ENCODE assay signal across 17 cellular contexts in genomic region chr2:32678825-32679224, GRCh38. TPM values are rescaled to one million over a fixed set of nuclear protein-coding genes. Genes with fewer than 3 reads are reported as not detected.
A peak's percentile ranks its signal among the peaks of the same experiment; 100 is the strongest.
DNase-seq lines count a peak whose midpoint lies in the region; ATAC-seq and TF ChIP-seq lines count a peak whose summit lies in the region.
"Had no signal": no experiment of that assay in that cellular context is flagged by ENCODE, and none has a peak within 500 bp of the region (broad histone marks: within the 10 kb centered on the region; RNA-seq: fewer than 3 reads in every experiment).

No MANE protein-coding gene starts in this region.

- H3K36me3 ChIP-seq in PC-3 (ENCODE audit: low read depth, low read length) = peaks cover 7% of the 10 kb centered on the region; the same call in 1 of the 2 replicates

- no peaks in the 10 kb centered on the region for H3K4me1 Mint-ChIP-seq in progenitor cell of endocrine pancreas (ENCODE audit: low read depth)
- H3K4me1 Mint-ChIP-seq in activated CD4-positive, alpha-beta T cell treated with anti-CD3 and anti-CD28 coated beads for 36 hours = no peaks in the 10 kb centered on the region
- H3K4me1 Mint-ChIP-seq: activated naive CD4-positive, alpha-beta T cell treated with anti-CD3 and anti-CD28 coated beads, Interleukin-2, amount 10 ng/mL, durations not matched to agents 7 days and 5 days had no signal

- peak; percentile 63 for ATAC-seq in PC-3
- no peak for ATAC-seq in activated CD4-positive, alpha-beta T cell treated with anti-CD3 and anti-CD28 coated beads for 36 hours
- ATAC-seq in GM19328 (IDR thresholded peaks at IDR 0.05; ENCODE audit: unreplicated experiment) = no peak
- no peak for ATAC-seq in GM18907 (IDR thresholded peaks at IDR 0.05; ENCODE audit: unreplicated experiment)
- ATAC-seq: Panc1 had no signal

- H3K9me2 ChIP-seq in PC-3 (replicated peaks; ENCODE audit: low read length) = no peaks in the 10 kb centered on the region

- no peaks in the 10 kb centered on the region for H3K79me2 ChIP-seq in PC-3 (ENCODE audit: low read length)

- no peak overlapping the region for H2AFZ ChIP-seq in PC-3 (ENCODE audit: low read length)

- no peaks in the 10 kb centered on the region for H4K20me1 ChIP-seq in PC-3 (ENCODE audit: low read length)

- intact Hi-C loops in PC-3 (cut with micrococcal nuclease) = no loop called here
- intact Hi-C loops in activated CD4-positive, alpha-beta T cell treated with anti-CD3 and anti-CD28 coated beads for 36 hours (cut with DNase I, micrococcal nuclease) = no loop called here

- no peaks in the 10 kb centered on the region for H3K27me3 ChIP-seq in PC-3 (ENCODE audit: low read length)

- H3K9me3 Mint-ChIP-seq in progenitor cell of endocrine pancreas (ENCODE audit: low read depth) = no peaks in the 10 kb centered on the region
- no peaks in the 10 kb centered on the region for H3K9me3 Mint-ChIP-seq in activated CD4-positive, alpha-beta T cell treated with anti-CD3 and anti-CD28 coated beads for 36 hours (ENCODE audit: low read depth)
- H3K9me3 Mint-ChIP-seq: activated naive CD4-positive, alpha-beta T cell treated with anti-CD3 and anti-CD28 coated beads, Interleukin-2, amount 10 ng/mL, durations not matched to agents 7 days and 5 days; CD4-positive, CD25-positive, alpha-beta regulatory T cell; central memory CD8-positive, alpha-beta T cell had no signal

- POLR2A ChIA-PET in PC-3 (lab: Charles Lee; ENCODE audit: unreplicated experiment) = interaction anchor here (0.6 kb wide), 1 partner anchor 15 kb away, joined by 3 read pairs; no protein-coding TSS in a partner anchor
- POLR2A ChIA-PET in activated CD4-positive, alpha-beta T cell treated with anti-CD3 and anti-CD28 coated beads for 36 hours (lab: Charles Lee) = interaction anchor here (0.6 kb wide), 2 partner anchors 458 to 615 kb away, joined by 3 read pairs; partner anchors contain the start of gene SPAST

- no peaks in the 10 kb centered on the region for H3F3A ChIP-seq in PC-3 (ENCODE audit: low read length, unreplicated experiment)

- BruUV-seq in PC-3 (replicated peaks; lab: Mats Ljungman, UMichigan) = no TSS peak

- TF ChIP-seq CTCF in PC-3 (conservative IDR thresholded peaks at IDR 0.05; ENCODE audit: low read depth, low read length) (no peak), progenitor cell of endocrine pancreas (IDR thresholded peaks at IDR 0.05; ENCODE audit: unreplicated experiment) (no peak)

- no peaks in the 10 kb centered on the region for H3K4me1 ChIP-seq in PC-3 (ENCODE audit: insufficient read depth, low read length)

- H3K9ac ChIP-seq in PC-3 (ENCODE audit: low read length) = no peak overlapping the region

- no peak overlapping the region for H3K27ac ChIP-seq in PC-3 (ENCODE audit: low read length)

- H3K4me2 ChIP-seq in PC-3 (ENCODE audit: low read length) = no peak overlapping the region

- CTCF ChIA-PET in PC-3 (lab: Charles Lee) = interaction anchor here (0.7 kb wide), 1 partner anchor 355 kb away, joined by 3 read pairs; no protein-coding TSS in a partner anchor
- CTCF ChIA-PET in activated CD4-positive, alpha-beta T cell treated with anti-CD3 and anti-CD28 coated beads for 36 hours (lab: Charles Lee) = interaction anchor here (0.6 kb wide), 1 partner anchor 29 kb away, joined by 3 read pairs; no protein-coding TSS in a partner anchor

- peak overlapping the region; percentile 47 for H3K27ac Mint-ChIP-seq in progenitor cell of endocrine pancreas
- no peak overlapping the region for H3K27ac Mint-ChIP-seq in activated CD4-positive, alpha-beta T cell treated with anti-CD3 and anti-CD28 coated beads for 36 hours
- H3K27ac Mint-ChIP-seq: activated naive CD4-positive, alpha-beta T cell treated with anti-CD3 and anti-CD28 coated beads, Interleukin-2, amount 10 ng/mL, durations not matched to agents 7 days and 5 days; CD4-positive, CD25-positive, alpha-beta regulatory T cell had no signal

- DNase-seq in GM03348 (ENCODE audit: low spot score) (peak; percentile 30), PC-3 (peak; percentile 15), dermis blood vessel endothelial cell (peak; percentile 72), progenitor cell of endocrine pancreas (ENCODE audit: low spot score, unreplicated experiment) (no peak)
- no peak for DNase-seq in activated CD4-positive, alpha-beta T cell treated with anti-CD3 and anti-CD28 coated beads for 48 hours
- DNase-seq in activated CD4-positive, alpha-beta T cell treated with anti-CD3 and anti-CD28 coated beads for 36 hours = no peak
- DNase-seq: activated CD4-positive, CD25-positive, alpha-beta regulatory T cell; activated CD8-positive, alpha-beta memory T cell treated with anti-CD3 and anti-CD28 coated beads, Interleukin-2, amount 50 U/mL, for 48 hours; activated naive CD4-positive, alpha-beta T cell treated with anti-CD3 and anti-CD28 coated beads, Interleukin-2, amount 10 ng/mL, durations not matched to agents 7 days and 5 days; CD4-positive, CD25-positive, alpha-beta regulatory T cell; hypothalamus; NCI-H2029; NCI-H526 had no signal

- no peaks in the 10 kb centered on the region for H3K27me3 Mint-ChIP-seq in progenitor cell of endocrine pancreas
- H3K27me3 Mint-ChIP-seq in activated CD4-positive, alpha-beta T cell treated with anti-CD3 and anti-CD28 coated beads for 36 hours = no peaks in the 10 kb centered on the region
- H3K27me3 Mint-ChIP-seq: activated naive CD4-positive, alpha-beta T cell treated with anti-CD3 and anti-CD28 coated beads, Interleukin-2, amount 10 ng/mL, durations not matched to agents 7 days and 5 days; CD4-positive, CD25-positive, alpha-beta regulatory T cell; central memory CD8-positive, alpha-beta T cell had no signal

- no peak overlapping the region for H3K4me3 ChIP-seq in PC-3 (ENCODE audit: low read length)

- no peaks in the 10 kb centered on the region for H3K9me3 ChIP-seq in PC-3 (ENCODE audit: low read length)

- H3K4me3 Mint-ChIP-seq in progenitor cell of endocrine pancreas (ENCODE audit: low read depth) = no peak overlapping the region
- no peak overlapping the region for H3K4me3 Mint-ChIP-seq in activated CD4-positive, alpha-beta T cell treated with anti-CD3 and anti-CD28 coated beads for 36 hours
- H3K4me3 Mint-ChIP-seq: activated naive CD4-positive, alpha-beta T cell treated with anti-CD3 and anti-CD28 coated beads, Interleukin-2, amount 10 ng/mL, durations not matched to agents 7 days and 5 days; CD4-positive, CD25-positive, alpha-beta regulatory T cell; central memory CD8-positive, alpha-beta T cell had no signal

- peaks cover 7% of the 10 kb centered on the region for H3K36me3 Mint-ChIP-seq in progenitor cell of endocrine pancreas (ENCODE audit: insufficient read depth)
- H3K36me3 Mint-ChIP-seq in activated CD4-positive, alpha-beta T cell treated with anti-CD3 and anti-CD28 coated beads for 36 hours (ENCODE audit: low read depth) = peaks cover 30% of the 10 kb centered on the region

RNA-seq across cellular contexts. Expression of gene TTC27, which starts 51.0 kb away (rescaled TPM):
- total RNA-seq in PC-3 (2014; rRNA removed) (33.0 and 33.5 TPM in 2 replicates), dermis blood vessel endothelial cell (21.6 and 31.0 TPM in 2 replicates), progenitor cell of endocrine pancreas (20.5 and 21.8 TPM in 2 replicates)
- total RNA-seq in activated CD4-positive, alpha-beta T cell treated with anti-CD3 and anti-CD28 coated beads for 36 hours = 10 to 100 TPM; 32.7 to 33.7 TPM

Comparison
In these comparisons a context has a peak if more than half of its experiments do, and no peak if none do; other contexts are left out.
1. DNase-seq: peak in GM03348 (single experiment), PC-3 (single experiment) and dermis blood vessel endothelial cell (single experiment); none in progenitor cell of endocrine pancreas (single experiment), activated CD4-positive, alpha-beta T cell treated with anti-CD3 and anti-CD28 coated beads for 48 hours (single experiment) and activated CD4-positive, alpha-beta T cell treated with anti-CD3 and anti-CD28 coated beads for 36 hours (single experiment).